ENCODE assay signal across 12 cellular contexts in the genomic region with DNA sequence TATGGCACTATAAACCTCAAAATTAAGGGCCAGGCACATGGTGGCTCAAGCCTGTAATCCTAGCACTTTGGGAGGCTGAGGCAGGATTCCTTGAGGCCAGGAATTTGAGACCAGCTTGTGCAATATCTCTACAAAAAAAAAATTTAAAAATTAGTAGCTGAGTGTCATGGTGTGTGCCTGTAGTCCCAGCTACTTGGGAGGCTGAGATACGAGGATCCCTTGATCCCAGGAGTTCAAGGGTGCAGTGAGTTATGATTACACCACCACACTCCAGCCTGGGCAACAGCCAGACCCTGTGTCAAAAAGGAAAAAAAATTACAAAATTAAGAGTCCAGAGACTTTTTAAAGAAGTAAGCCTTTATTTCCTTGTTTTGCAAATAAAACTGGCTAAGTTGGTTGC. TPM values are rescaled to one million over a fixed set of nuclear protein-coding genes. Genes with fewer than 3 reads are reported as not detected.
DNase-seq lines count a peak whose midpoint lies in the region; ATAC-seq, FAIRE-seq and TF ChIP-seq lines count a peak whose summit lies in the region.
"Had no signal": no experiment of that assay in that cellular context is flagged by ENCODE, and none has a peak within 500 bp of the region (broad histone marks: within the 10 kb centered on the region; RNA-seq: fewer than 3 reads in every experiment).

No MANE protein-coding gene starts in this region.

- POLR2A ChIA-PET in endothelial cell of umbilical vein (lab: Charles Lee), result interaction anchor here (4.3 kb wide), 1 partner anchor 95 kb away, joined by 18 read pairs; a partner anchor contains a TSS

- peaks cover 21% of the 10 kb centered on the region for H3K36me3 Mint-ChIP-seq in natural killer cell treated with Interleukin-12 subunit alpha and Interleukin-12 subunit beta and Interleukin-15 and Interleukin-18, amount 100 ng/mL, for 72 hours
- H3K36me3 Mint-ChIP-seq in natural killer cell, result no peaks in the 10 kb centered on the region

- H3K4me2 ChIP-seq in endothelial cell of umbilical vein (ENCODE audit: insufficient read depth, low read length), result peak overlapping the region; percentile 80

- no peak for DNase-seq in natural killer cell treated with Interleukin-12 subunit alpha and Interleukin-12 subunit beta and Interleukin-15 and Interleukin-18, amount 100 ng/mL, for 72 hours (ENCODE audit: low spot score)
- DNase-seq in natural killer cell, result no peak
- DNase-seq in RKO (ENCODE audit: low spot score), result peak; percentile 56
- no peak for DNase-seq in endothelial cell of umbilical vein (ENCODE audit: low read depth, low spot score)
- no peak for DNase-seq in upper lobe of left lung
- no peak for DNase-seq in RPMI8226
- DNase-seq: NCI-H1105 treated with DMSO at 0.1 percent for 48 hours, pancreas, T1000 had no signal

- dilution Hi-C loops in endothelial cell of umbilical vein (cut with MboI; ENCODE audit: extremely low pct_ligation_motif_present, low sequenced_read_pairs), result no loop called here

- intact Hi-C loops in natural killer cell (cut with micrococcal nuclease) (no loop called here), endothelial cell of umbilical vein (cut with micrococcal nuclease) (no loop called here)

- no peak for TF ChIP-seq EP300 in upper lobe of left lung (IDR thresholded peaks at IDR 0.05)

- H3K27me3 ChIP-seq in endothelial cell of umbilical vein (ENCODE audit: control insufficient read depth in 2 of 2, insufficient read depth in 2 of 2, low read length in 2 of 2) (no peaks in the 10 kb centered on the region), upper lobe of left lung (no peaks in the 10 kb centered on the region)
- H3K27me3 ChIP-seq: pancreas had no signal

- BruUV-seq in endothelial cell of umbilical vein (replicated peaks; lab: Mats Ljungman, UMichigan), result no TSS peak

- H3K9ac ChIP-seq in endothelial cell of umbilical vein (replicated peaks; ENCODE audit: extremely low read depth, insufficient read depth, low read length), result no peak overlapping the region

- peaks cover 40 to 45% of the 10 kb centered on the region in 2 donors for H3K4me1 Mint-ChIP-seq in natural killer cell treated with Interleukin-12 subunit alpha and Interleukin-12 subunit beta and Interleukin-15 and Interleukin-18, amount 100 ng/mL, for 72 hours (ENCODE audit: low read depth in 2 of 2)
- peaks cover 27 to 39% of the 10 kb centered on the region in 2 donors for H3K4me1 Mint-ChIP-seq in natural killer cell

- WGBS in upper lobe of left lung, 2 donors, result 67 to 79% methylated on average over 1 of the region's 1 CpG

- H3K9me3 ChIP-seq in endothelial cell of umbilical vein (replicated peaks; ENCODE audit: control insufficient read depth, insufficient read depth, low read length) (no peaks in the 10 kb centered on the region), upper lobe of left lung (no peaks in the 10 kb centered on the region)
- H3K9me3 ChIP-seq: pancreas had no signal

- TF ChIP-seq CTCF in natural killer cell (IDR thresholded peaks at IDR 0.05), result no peak
- TF ChIP-seq CTCF in endothelial cell of umbilical vein (IDR thresholded peaks at IDR 0.05; ENCODE audit: extremely low read depth in 1 of 2, insufficient read depth in 1 of 2, low read depth in 1 of 2, low read length in 2 of 2), result no peak
- no peak for TF ChIP-seq CTCF in upper lobe of left lung (IDR thresholded peaks at IDR 0.05)

- peaks cover 6% of the 10 kb centered on the region for H4K20me1 ChIP-seq in endothelial cell of umbilical vein (replicated peaks; ENCODE audit: control insufficient read depth, extremely low read depth, insufficient read depth, low read length)

- H2AFZ ChIP-seq in endothelial cell of umbilical vein (ENCODE audit: low read depth, low read length), result no peak overlapping the region

- H3K79me2 ChIP-seq in endothelial cell of umbilical vein (ENCODE audit: control insufficient read depth, insufficient read depth, low read length), result peaks cover 70% of the 10 kb centered on the region

- H3K36me3 ChIP-seq in endothelial cell of umbilical vein (ENCODE audit: control insufficient read depth in 2 of 2, extremely low read depth in 1 of 2, insufficient read depth in 2 of 2, low read length in 2 of 2) (peaks cover 16 to 22% of the 10 kb centered on the region in 2 experiments), upper lobe of left lung (peaks cover 20 to 44% (median 34%) of the 10 kb centered on the region in 4 donors)

- H3K4me3 ChIP-seq in endothelial cell of umbilical vein (replicated peaks in 1 of 3; ENCODE audit: insufficient read depth in 1 of 3, low read depth in 1 of 3, low read length in 3 of 3) (no peak overlapping the region), upper lobe of left lung (no peak overlapping the region)
- H3K4me3 ChIP-seq: coronary artery, pancreas had no signal

- TF ChIP-seq POLR2A in endothelial cell of umbilical vein (IDR thresholded peaks at IDR 0.05; ENCODE audit: low read depth, low read length), result no peak
- no peak for TF ChIP-seq POLR2A in upper lobe of left lung (IDR thresholded peaks at IDR 0.05)

- peak overlapping the region; percentile 80 to 92 for H3K27ac Mint-ChIP-seq in natural killer cell treated with Interleukin-12 subunit alpha and Interleukin-12 subunit beta and Interleukin-15 and Interleukin-18, amount 100 ng/mL, for 72 hours
- peak overlapping the region in 1 of 2 donors; percentile 63 for H3K27ac Mint-ChIP-seq in natural killer cell

- H3K4me3 Mint-ChIP-seq in natural killer cell treated with Interleukin-12 subunit alpha and Interleukin-12 subunit beta and Interleukin-15 and Interleukin-18, amount 100 ng/mL, for 72 hours, result peak overlapping the region; percentile 96
- no peak overlapping the region for H3K4me3 Mint-ChIP-seq in natural killer cell

- no peak for FAIRE-seq in endothelial cell of umbilical vein (lab: Jason Lieb, UNC)
- FAIRE-seq: pancreas had no signal

- H3K9me1 ChIP-seq in endothelial cell of umbilical vein (replicated peaks; ENCODE audit: control insufficient read depth, extremely low read depth, insufficient read depth, low read length), result no peaks in the 10 kb centered on the region

- H3K4me1 ChIP-seq in endothelial cell of umbilical vein (ENCODE audit: control insufficient read depth, extremely low read depth, insufficient read depth, low read length) (peaks cover 48% of the 10 kb centered on the region), upper lobe of left lung (peaks cover 34 to 57% (median 46%) of the 10 kb centered on the region in 4 donors)

- no peaks in the 10 kb centered on the region for H3K27me3 Mint-ChIP-seq in natural killer cell treated with Interleukin-12 subunit alpha and Interleukin-12 subunit beta and Interleukin-15 and Interleukin-18, amount 100 ng/mL, for 72 hours
- H3K27me3 Mint-ChIP-seq in natural killer cell (ENCODE audit: low read depth in 2 of 2), result no peaks in the 10 kb centered on the region

- no peaks in the 10 kb centered on the region for H3K9me3 Mint-ChIP-seq in natural killer cell treated with Interleukin-12 subunit alpha and Interleukin-12 subunit beta and Interleukin-15 and Interleukin-18, amount 100 ng/mL, for 72 hours
- H3K9me3 Mint-ChIP-seq in natural killer cell, result no peaks in the 10 kb centered on the region

- CTCF ChIA-PET in endothelial cell of umbilical vein (lab: Charles Lee), result interaction anchor here (1.5 to 1.7 kb wide), 2 partner anchors 32 to 69 kb away, joined by 4 to 6 read pairs; a partner anchor contains a TSS

- no peak overlapping the region for H3K27ac ChIP-seq in endothelial cell of umbilical vein (ENCODE audit: insufficient read depth, low read depth, low read length)
- no peak overlapping the region for H3K27ac ChIP-seq in upper lobe of left lung

- ATAC-seq in natural killer cell treated with Interleukin-12 subunit alpha and Interleukin-12 subunit beta and Interleukin-15 and Interleukin-18, amount 100 ng/mL, for 72 hours, result no peak
- ATAC-seq in natural killer cell (no peak), SK-N-SH treated with all-trans-retinoic acid at 6 μM for 48 hours (no peak), upper lobe of left lung (ENCODE audit: low FRiP score in 2 of 2) (no peak), GM19455 (IDR thresholded peaks at IDR 0.05; ENCODE audit: unreplicated experiment) (no peak)
- ATAC-seq: pancreas had no signal

TF ChIP-seq in endothelial cell of umbilical vein, 7 proteins besides CTCF, POLR2A, EP300 and RAD21 (continues in another document):
- TF ChIP-seq POLR2AphosphoS5 (IDR thresholded peaks at IDR 0.05; ENCODE audit: insufficient read depth, low read depth, low read length) (no peak), FOS (IDR thresholded peaks at IDR 0.05; ENCODE audit: borderline replicate concordance, insufficient read depth, low read length) (no peak)

TF ChIP-seq in SK-N-SH treated with all-trans-retinoic acid at 6 μM for 48 hours, 23 proteins besides CTCF, POLR2A, EP300 and RAD21 (continues in another document):
- no peak for TF ChIP-seq ZNF565 (CRISPR knock-in tag; conservative IDR thresholded peaks at IDR 0.05; ENCODE audit: low read depth)
- TF ChIP-seq OSR1 (CRISPR knock-in tag; IDR thresholded peaks at IDR 0.05), result no peak
- no peak for TF ChIP-seq ZNF8 (CRISPR knock-in tag; IDR thresholded peaks at IDR 0.05)

RNA-seq across cellular contexts. Expression of a gene that starts 1.8 kb away (rescaled TPM):
- 100 to 1,000 TPM; 126 to 311 TPM for total RNA-seq in natural killer cell treated with Interleukin-12 subunit alpha and Interleukin-12 subunit beta and Interleukin-15 and Interleukin-18, amount 100 ng/mL, for 72 hours
- total RNA-seq in natural killer cell, result 100 to 1,000 TPM; 119 to 141 (median 120) TPM
- 79.1 and 101 TPM in 2 replicates for total RNA-seq in endothelial cell of umbilical vein
- polyA plus RNA-seq in endothelial cell of umbilical vein, result 30.1 and 38.3 TPM in 2 replicates
- polyA plus RNA-seq in endothelial cell of umbilical vein (2011; cell fraction: cytosol; rRNA removed), result 27.7 and 31.9 TPM in 2 replicates
- 308 and 543 TPM in 2 replicates for polyA plus RNA-seq in endothelial cell of umbilical vein (2011; cell fraction: nucleus; rRNA removed)
- polyA plus RNA-seq in endothelial cell of umbilical vein (2012), result 52.5 and 53.9 TPM in 2 replicates
- 134 and 148 TPM in 2 replicates for polyA minus RNA-seq in endothelial cell of umbilical vein
- polyA minus RNA-seq in endothelial cell of umbilical vein (2011; cell fraction: cytosol; rRNA and poly(A)+ RNA removed), result 86.0 TPM
- polyA minus RNA-seq in endothelial cell of umbilical vein (2011; cell fraction: nucleus; rRNA and poly(A)+ RNA removed), result 132 and 142 TPM in 2 replicates
- total RNA-seq in upper lobe of left lung, result 100 to 1,000 TPM in 1 of 6 donors, 10 to 100 TPM in 5; 48.1 to 140 (median 69.6) TPM

RNA-seq across cellular contexts. Expression of a gene that starts 4.5 kb away (rescaled TPM):
- total RNA-seq in natural killer cell treated with Interleukin-12 subunit alpha and Interleukin-12 subunit beta and Interleukin-15 and Interleukin-18, amount 100 ng/mL, for 72 hours, result 1,000 to 10,000 TPM; 1,757 to 2,186 TPM
- total RNA-seq in natural killer cell, result 100 to 1,000 TPM; 587 to 791 (median 689) TPM
- total RNA-seq in endothelial cell of umbilical vein, result 2,020 and 2,099 TPM in 2 replicates
- polyA plus RNA-seq in endothelial cell of umbilical vein, result 7,015 and 7,522 TPM in 2 replicates
- polyA plus RNA-seq in endothelial cell of umbilical vein (2011; cell fraction: cytosol; rRNA removed), result 8,040 and 8,266 TPM in 2 replicates
- polyA plus RNA-seq in endothelial cell of umbilical vein (2011; cell fraction: nucleus; rRNA removed), result 2,768 and 3,060 TPM in 2 replicates
- polyA plus RNA-seq in endothelial cell of umbilical vein (2012), result 2,884 and 3,284 TPM in 2 replicates
- polyA minus RNA-seq in endothelial cell of umbilical vein, result 3,611 and 3,830 TPM in 2 replicates
- polyA minus RNA-seq in endothelial cell of umbilical vein (2011; cell fraction: cytosol; rRNA and poly(A)+ RNA removed), result 2,139 TPM
- 516 and 595 TPM in 2 replicates for polyA minus RNA-seq in endothelial cell of umbilical vein (2011; cell fraction: nucleus; rRNA and poly(A)+ RNA removed)
- total RNA-seq in upper lobe of left lung, result 1,000 to 10,000 TPM; 1,008 to 2,508 (median 1,628) TPM
